In genomic region chr3:71109241-71109976, GRCh38 we compare ENCODE assay signal across 11 cellular contexts.
DNase-seq lines count a peak whose midpoint lies in the region; ATAC-seq and TF ChIP-seq lines count a peak whose summit lies in the region.
"Had no signal": no experiment of that assay in that cellular context is flagged by ENCODE, and none has a peak within 500 bp of the region (broad histone marks: within the 10 kb centered on the region; RNA-seq: fewer than 3 reads in every experiment).

No MANE protein-coding gene starts in this region.

- H3K4me3 Mint-ChIP-seq in activated naive CD4-positive, alpha-beta T cell treated with anti-CD3 and anti-CD28 coated beads for 36 hours, result peak overlapping the region; percentile 41
- peak overlapping the region; percentile 26 for H3K4me3 Mint-ChIP-seq in activated naive CD8-positive, alpha-beta T cell treated with anti-CD3 and anti-CD28 coated beads, Interleukin-2, amount 10 ng/mL, durations not matched to agents 7 days and 5 days

- no peaks in the 10 kb centered on the region for H3K27me3 Mint-ChIP-seq in activated naive CD4-positive, alpha-beta T cell treated with anti-CD3 and anti-CD28 coated beads for 36 hours (ENCODE audit: low read depth)
- no peaks in the 10 kb centered on the region for H3K27me3 Mint-ChIP-seq in activated naive CD8-positive, alpha-beta T cell treated with anti-CD3 and anti-CD28 coated beads, Interleukin-2, amount 10 ng/mL, durations not matched to agents 7 days and 5 days

- H3K9me3 Mint-ChIP-seq in activated naive CD4-positive, alpha-beta T cell treated with anti-CD3 and anti-CD28 coated beads for 36 hours, result no peaks in the 10 kb centered on the region
- H3K9me3 Mint-ChIP-seq in activated naive CD8-positive, alpha-beta T cell treated with anti-CD3 and anti-CD28 coated beads, Interleukin-2, amount 10 ng/mL, durations not matched to agents 7 days and 5 days, result peaks cover 1% of the 10 kb centered on the region

- CTCF ChIA-PET in activated naive CD4-positive, alpha-beta T cell treated with anti-CD3 and anti-CD28 coated beads for 36 hours (lab: Charles Lee), result interaction anchor here (0.9 to 1.4 kb wide), 2 partner anchors 9 to 13 kb away, joined by 3 read pairs; no protein-coding TSS in a partner anchor

- H3K36me3 ChIP-seq in thyroid gland, result peaks cover 0 to 2% of the 10 kb centered on the region in 2 donors

- no peak for TF ChIP-seq CTCF in thyroid gland (IDR thresholded peaks at IDR 0.05)

- no peaks in the 10 kb centered on the region for H3K9me3 ChIP-seq in thyroid gland

- H3K36me3 Mint-ChIP-seq in activated naive CD4-positive, alpha-beta T cell treated with anti-CD3 and anti-CD28 coated beads for 36 hours (ENCODE audit: low read depth), result peaks cover 33% of the 10 kb centered on the region
- peaks cover 52% of the 10 kb centered on the region for H3K36me3 Mint-ChIP-seq in activated naive CD8-positive, alpha-beta T cell treated with anti-CD3 and anti-CD28 coated beads, Interleukin-2, amount 10 ng/mL, durations not matched to agents 7 days and 5 days

- peak overlapping the region; percentile 79 for H3K27ac Mint-ChIP-seq in activated naive CD4-positive, alpha-beta T cell treated with anti-CD3 and anti-CD28 coated beads for 36 hours
- H3K27ac Mint-ChIP-seq in activated naive CD8-positive, alpha-beta T cell treated with anti-CD3 and anti-CD28 coated beads, Interleukin-2, amount 10 ng/mL, durations not matched to agents 7 days and 5 days, result peak overlapping the region; percentile 17

- DNase-seq in activated naive CD4-positive, alpha-beta T cell treated with anti-CD3 and anti-CD28 coated beads for 36 hours, result no peak
- no peak for DNase-seq in activated naive CD4-positive, alpha-beta T cell treated with anti-CD3 and anti-CD28 coated beads, Interleukin-2, amount 50 U/mL, for 16 hours
- DNase-seq in activated naive CD8-positive, alpha-beta T cell treated with anti-CD3 and anti-CD28 coated beads, Interleukin-2, amount 10 ng/mL, durations not matched to agents 7 days and 5 days, result no peak
- DNase-seq in inferior parietal cortex (ENCODE audit: extremely low spot score), result peak; percentile 48
- DNase-seq in thyroid gland, result no peak
- DNase-seq in NCI-H748 treated with DMSO at 0.1 percent for 48 hours (lab: John Stamatoyannopoulos, UW), result no peak
- DNase-seq in NCI-H2107 treated with DMSO at 0.1 percent for 48 hours (lab: John Stamatoyannopoulos, UW; ENCODE audit: unreplicated experiment), result no peak
- DNase-seq: mesendoderm; stimulated activated CD8-positive, alpha-beta memory T cell treated with anti-CD3 and anti-CD28 coated beads, Interleukin-4, amount 100 ng/mL, for 48 hours had no signal

- peak overlapping the region in 2 of 3 donors; percentile 34 to 61 for H3K27ac ChIP-seq in thyroid gland
- H3K27ac ChIP-seq: C4-2B had no signal

- H3K4me3 ChIP-seq in thyroid gland (replicated peaks in 1 of 3), result no peak overlapping the region

- peaks cover 87% of the 10 kb centered on the region for H3K4me1 Mint-ChIP-seq in activated naive CD4-positive, alpha-beta T cell treated with anti-CD3 and anti-CD28 coated beads for 36 hours (ENCODE audit: low read depth)
- peaks cover 46% of the 10 kb centered on the region for H3K4me1 Mint-ChIP-seq in activated naive CD8-positive, alpha-beta T cell treated with anti-CD3 and anti-CD28 coated beads, Interleukin-2, amount 10 ng/mL, durations not matched to agents 7 days and 5 days

- no peaks in the 10 kb centered on the region for H3K27me3 ChIP-seq in thyroid gland

- TF ChIP-seq POLR2A in thyroid gland (IDR thresholded peaks at IDR 0.05), result no peak

- ATAC-seq in activated naive CD8-positive, alpha-beta T cell treated with anti-CD3 and anti-CD28 coated beads, Interleukin-2, amount 10 ng/mL, durations not matched to agents 7 days and 5 days (ENCODE audit: low read depth), result peak; percentile 39
- no peak for ATAC-seq in GM21786 (IDR thresholded peaks at IDR 0.05; ENCODE audit: unreplicated experiment)

- intact Hi-C loops in activated naive CD4-positive, alpha-beta T cell treated with anti-CD3 and anti-CD28 coated beads for 36 hours (cut with micrococcal nuclease), result loop anchor here (1.0 kb wide), 2 partner anchors 10 to 18 kb away; no protein-coding TSS in a partner anchor
- intact Hi-C loops in thyroid gland (cut with DNase I), result no loop called here

- 83 to 84% methylated on average over 8 of the region's 8 CpGs for WGBS in thyroid gland, 2 donors

- H3K4me1 ChIP-seq in thyroid gland, result peaks cover 48 to 55% of the 10 kb centered on the region in 2 donors

- POLR2A ChIA-PET in activated naive CD8-positive, alpha-beta T cell treated with anti-CD3 and anti-CD28 coated beads, Interleukin-2, amount 10 ng/mL, durations not matched to agents 7 days and 5 days (lab: Charles Lee), result no interaction called here
